27 cellular contexts compared by ENCODE assay signal in genomic region chr10:49172204-49173132, GRCh38. TPM values are rescaled to one million over a fixed set of nuclear protein-coding genes. Genes with fewer than 3 reads are reported as not detected.
DNase-seq lines count a peak whose midpoint lies in the region; ATAC-seq lines count a peak whose summit lies in the region.
"Had no signal": no experiment of that assay in that cellular context is flagged by ENCODE, and none has a peak within 500 bp of the region (broad histone marks: within the 10 kb centered on the region; RNA-seq: fewer than 3 reads in every experiment).

No MANE protein-coding gene starts in this region.

- peak; percentile 43 for ATAC-seq in GM21360 (IDR thresholded peaks at IDR 0.05; ENCODE audit: unreplicated experiment)
- no peak for ATAC-seq in activated T-helper 17 cell treated with anti-CD3 and anti-CD28 coated beads, Interleukin-2, amount 50 U/mL, for 72 hours (replicated peaks)
- ATAC-seq in right cardiac atrium = no peak
- ATAC-seq: activated T-cell treated with anti-CD3 and anti-CD28 coated beads, Interleukin-2, amount 50 U/mL, for 4 hours; GM23338; heart left ventricle; left lung had no signal

- no peak overlapping the region for H3K4me3 ChIP-seq in CD8-positive, alpha-beta memory T cell (ENCODE audit: low read length)
- H3K4me3 ChIP-seq in right cardiac atrium (ENCODE audit: low read length) = no peak overlapping the region
- H3K4me3 ChIP-seq: cardiac muscle cell, GM23338, heart left ventricle, left lung, thoracic aorta had no signal

- H3K36me3 ChIP-seq in CD8-positive, alpha-beta memory T cell (ENCODE audit: insufficient read depth, low read length) = no peaks in the 10 kb centered on the region
- H3K36me3 ChIP-seq: cardiac muscle cell, left lung, thoracic aorta, WERI-Rb-1 had no signal

- CTCF ChIA-PET in CD8-positive, alpha-beta memory T cell (lab: Charles Lee) = interaction anchor here (1.0 to 1.3 kb wide), 2 partner anchors 11 to 13 kb away, joined by 3 read pairs; no protein-coding TSS in a partner anchor

- 92% methylated on average over 6 of the region's 6 CpGs for WGBS in right cardiac atrium

- intact Hi-C loops in right cardiac atrium (cut with DNase I) = no loop called here

- POLR2A ChIA-PET in CD8-positive, alpha-beta memory T cell (lab: Charles Lee) = no interaction called here

- no peak for DNase-seq in CD8-positive, alpha-beta memory T cell
- DNase-seq in mucosa of gallbladder (ENCODE audit: low spot score) (peak; percentile 9), NCI-H510A treated with DMSO at 0.1 percent for 48 hours (lab: John Stamatoyannopoulos, UW) (no peak), NCI-H1436 treated with DMSO at 0.1 percent for 48 hours (lab: John Stamatoyannopoulos, UW) (no peak), right cardiac atrium (no peak)
- no peak for DNase-seq in activated T-cell treated with anti-CD3 and anti-CD28 coated beads, Interleukin-2, amount 50 U/mL, for 1 hour
- DNase-seq: activated CD4-positive, alpha-beta T cell treated with anti-CD3 and anti-CD28 coated beads, Interleukin-2, amount 50 U/mL, for 48 hours; activated naive CD4-positive, alpha-beta T cell treated with anti-CD3 and anti-CD28 coated beads, Interleukin-2, amount 10 ng/mL, durations not matched to agents 7 days and 5 days; activated T-cell treated with anti-CD3 and anti-CD28 coated beads, Interleukin-2, amount 50 U/mL, for 4 hours; DMS79; heart left ventricle; IMR-90; NCI-H146; NCI-H526; SK-N-SH; WERI-Rb-1 had no signal

- peak overlapping the region; percentile 54 for H3K27ac ChIP-seq in CD8-positive, alpha-beta memory T cell (ENCODE audit: low read depth, low read length)
- H3K27ac ChIP-seq in right cardiac atrium (ENCODE audit: low read length) = no peak overlapping the region
- H3K27ac ChIP-seq: cardiac muscle cell, heart left ventricle, left lung, RWPE1, thoracic aorta, WERI-Rb-1 had no signal

- peaks cover 0 to 5% of the 10 kb centered on the region in 2 donors for H3K27me3 Mint-ChIP-seq in CD8-positive, alpha-beta memory T cell
- H3K27me3 Mint-ChIP-seq in activated T-helper 17 cell treated with anti-CD3 and anti-CD28 coated beads, Interleukin-2, amount 50 U/mL, for 72 hours = no peaks in the 10 kb centered on the region

- peaks cover 8 to 12% (median 10%) of the 10 kb centered on the region in 3 donors for H3K4me1 Mint-ChIP-seq in CD8-positive, alpha-beta memory T cell
- H3K4me1 Mint-ChIP-seq in activated T-helper 17 cell treated with anti-CD3 and anti-CD28 coated beads, Interleukin-2, amount 50 U/mL, for 72 hours = peaks cover 34% of the 10 kb centered on the region

- peak overlapping the region in 1 of 7 donors; percentile 38 for H3K4me3 Mint-ChIP-seq in CD8-positive, alpha-beta memory T cell
- H3K4me3 Mint-ChIP-seq in activated T-helper 17 cell treated with anti-CD3 and anti-CD28 coated beads, Interleukin-2, amount 50 U/mL, for 72 hours = peak overlapping the region; percentile 82
- H3K4me3 Mint-ChIP-seq: activated naive CD4-positive, alpha-beta T cell treated with anti-CD3 and anti-CD28 coated beads, Interleukin-2, amount 10 ng/mL, durations not matched to agents 7 days and 5 days; activated T-cell treated with anti-CD3 and anti-CD28 coated beads, Interleukin-2, amount 50 U/mL, for 4 hours; GM23338; neural crest cell had no signal

- no peaks in the 10 kb centered on the region for H3K27me3 ChIP-seq in CD8-positive, alpha-beta memory T cell (ENCODE audit: insufficient read depth, low read length, poor library complexity, severe bottlenecking)
- H3K27me3 ChIP-seq in right cardiac atrium (ENCODE audit: control insufficient read depth, insufficient read depth) = no peaks in the 10 kb centered on the region
- H3K27me3 ChIP-seq: cardiac muscle cell, heart left ventricle, left lung had no signal

- H3K36me3 Mint-ChIP-seq in CD8-positive, alpha-beta memory T cell = no peaks in the 10 kb centered on the region
- peaks cover 97% of the 10 kb centered on the region for H3K36me3 Mint-ChIP-seq in activated T-helper 17 cell treated with anti-CD3 and anti-CD28 coated beads, Interleukin-2, amount 50 U/mL, for 72 hours (ENCODE audit: low read depth)
- H3K36me3 Mint-ChIP-seq: activated naive CD4-positive, alpha-beta T cell treated with anti-CD3 and anti-CD28 coated beads, Interleukin-2, amount 10 ng/mL, durations not matched to agents 7 days and 5 days had no signal

- peak overlapping the region in 1 of 8 donors; percentile 30 for H3K27ac Mint-ChIP-seq in CD8-positive, alpha-beta memory T cell
- H3K27ac Mint-ChIP-seq in activated T-helper 17 cell treated with anti-CD3 and anti-CD28 coated beads, Interleukin-2, amount 50 U/mL, for 72 hours = peak overlapping the region; percentile 99
- H3K27ac Mint-ChIP-seq: activated naive CD4-positive, alpha-beta T cell treated with anti-CD3 and anti-CD28 coated beads, Interleukin-2, amount 10 ng/mL, durations not matched to agents 7 days and 5 days; GM23338; progenitor cell of endocrine pancreas had no signal

- peaks cover 18% of the 10 kb centered on the region for H3K4me1 ChIP-seq in CD8-positive, alpha-beta memory T cell (ENCODE audit: insufficient read depth, low read length)
- H3K4me1 ChIP-seq in right cardiac atrium (ENCODE audit: control insufficient read depth, insufficient read depth, low read length) = peaks cover 11% of the 10 kb centered on the region

- no peaks in the 10 kb centered on the region for H3K9me3 Mint-ChIP-seq in CD8-positive, alpha-beta memory T cell
- no peaks in the 10 kb centered on the region for H3K9me3 Mint-ChIP-seq in activated T-helper 17 cell treated with anti-CD3 and anti-CD28 coated beads, Interleukin-2, amount 50 U/mL, for 72 hours
- H3K9me3 Mint-ChIP-seq: activated naive CD4-positive, alpha-beta T cell treated with anti-CD3 and anti-CD28 coated beads, Interleukin-2, amount 10 ng/mL, durations not matched to agents 7 days and 5 days; activated T-cell treated with anti-CD3 and anti-CD28 coated beads, Interleukin-2, amount 50 U/mL, for 4 hours; GM23338; neural crest cell had no signal

- no peaks in the 10 kb centered on the region for H3K9me3 ChIP-seq in CD8-positive, alpha-beta memory T cell (ENCODE audit: low read length)
- no peaks in the 10 kb centered on the region for H3K9me3 ChIP-seq in right cardiac atrium (ENCODE audit: control insufficient read depth, low read length)
- H3K9me3 ChIP-seq: heart left ventricle, left lung, SK-N-SH, thoracic aorta had no signal

RNA-seq across cellular contexts. Expression of gene TMEM273, which starts 15.7 kb away (rescaled TPM):
- 10 to 100 TPM; 58.0 to 60.2 TPM for total RNA-seq in CD8-positive, alpha-beta memory T cell
- 51.7 TPM for polyA plus RNA-seq in CD8-positive, alpha-beta memory T cell
- total RNA-seq in activated T-helper 17 cell treated with anti-CD3 and anti-CD28 coated beads, Interleukin-2, amount 50 U/mL, for 72 hours = 100 to 1,000 TPM in 1 of 2 donors, 10 to 100 TPM in 1; 92.2 to 262 TPM
- total RNA-seq in mucosa of gallbladder = 35.8 TPM
- total RNA-seq in right cardiac atrium = 10 to 100 TPM in 3 of 4 donors, 1 to 10 TPM in 1; 9.6 to 36.9 (median 24.2) TPM
- 23.6 TPM for polyA plus RNA-seq in right cardiac atrium
- total RNA-seq: cardiac muscle cell, GM23338, IMR-90, MCF 10A, progenitor cell of endocrine pancreas had no signal
- polyA plus RNA-seq: cardiac muscle cell, GM23338, IMR-90, SK-N-SH had no signal

RNA-seq across cellular contexts. Expression of gene FAM170B, which starts 38.6 kb away (rescaled TPM):
- total RNA-seq in CD8-positive, alpha-beta memory T cell = not detected
- polyA plus RNA-seq in CD8-positive, alpha-beta memory T cell = not detected
- not detected for total RNA-seq in activated T-helper 17 cell treated with anti-CD3 and anti-CD28 coated beads, Interleukin-2, amount 50 U/mL, for 72 hours
- total RNA-seq in mucosa of gallbladder (not detected), right cardiac atrium (not detected)
- polyA plus RNA-seq in right cardiac atrium = not detected
- total RNA-seq: activated T-cell treated with anti-CD3 and anti-CD28 coated beads, Interleukin-2, amount 50 U/mL, for 4 hours; cardiac muscle cell; dermis microvascular lymphatic vessel endothelial cell; GM23338; heart left ventricle; IMR-90; MCF 10A; neural crest cell; progenitor cell of endocrine pancreas; thoracic aorta had no signal
- polyA plus RNA-seq: cardiac muscle cell, GM23338, heart left ventricle, IMR-90, SK-N-SH had no signal

RNA-seq across cellular contexts. Expression of gene VSTM4, which starts 57.1 kb away (rescaled TPM):
- total RNA-seq in CD8-positive, alpha-beta memory T cell = under 1 TPM; 0.07 to 0.09 TPM
- not detected for polyA plus RNA-seq in CD8-positive, alpha-beta memory T cell
- under 1 TPM; 0.06 to 0.13 TPM for total RNA-seq in activated T-helper 17 cell treated with anti-CD3 and anti-CD28 coated beads, Interleukin-2, amount 50 U/mL, for 72 hours
- total RNA-seq in mucosa of gallbladder (13.1 TPM), right cardiac atrium (10 to 100 TPM; 20.3 to 23.8 (median 22.1) TPM)
- 9.9 TPM for polyA plus RNA-seq in right cardiac atrium
- total RNA-seq: MCF 10A had no signal

Comparison
In these comparisons a context has a peak if more than half of its experiments do, and no peak if none do; other contexts are left out.
1. RNA of gene VSTM4, which starts 57.1 kb away (total RNA-seq): 20.3 to 23.8 TPM in right cardiac atrium and 13.1 TPM in mucosa of gallbladder (single experiment); 0.06 to 0.13 TPM in activated T-helper 17 cell treated with anti-CD3 and anti-CD28 coated beads, Interleukin-2, amount 50 U/mL, for 72 hours and 0.07 to 0.09 TPM in CD8-positive, alpha-beta memory T cell; every median in the first group is over 10 times any median in the second.